ENCODE assay signal across 23 cellular contexts in the genomic region with DNA sequence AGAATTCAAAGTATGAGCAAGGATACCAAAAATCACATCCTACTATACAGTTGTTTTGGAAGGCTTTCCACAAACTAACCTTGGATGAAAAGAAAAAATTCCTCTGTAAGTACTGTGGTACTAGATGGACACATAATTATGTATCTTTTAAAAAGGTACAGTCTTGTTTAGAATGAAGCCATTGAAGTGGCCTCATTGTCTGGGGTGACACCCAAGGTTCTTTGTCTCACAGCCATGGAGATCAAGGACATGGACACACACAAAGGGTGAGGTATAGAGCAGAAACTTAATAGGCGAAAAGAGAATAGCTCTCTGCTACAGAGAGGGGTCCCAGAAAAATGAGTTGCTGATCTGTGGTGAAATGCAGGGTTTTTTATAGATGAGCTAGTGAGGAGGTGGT. TPM values are rescaled to one million over a fixed set of nuclear protein-coding genes. Genes with fewer than 3 reads are reported as not detected.
DNase-seq lines count a peak whose midpoint lies in the region; ATAC-seq, FAIRE-seq and TF ChIP-seq lines count a peak whose summit lies in the region.
"Had no signal": no experiment of that assay in that cellular context is flagged by ENCODE, and none has a peak within 500 bp of the region (broad histone marks: within the 10 kb centered on the region; RNA-seq: fewer than 3 reads in every experiment).

No MANE protein-coding gene starts in this region.

- no peaks in the 10 kb centered on the region for H3K79me2 ChIP-seq in Karpas-422 (ENCODE audit: low read length)

- TF ChIP-seq CTCF in mesothelial cell of epicardium (IDR thresholded peaks at IDR 0.05; ENCODE audit: unreplicated experiment) = no peak

- POLR2A ChIA-PET in T-cell (lab: Charles Lee) = interaction anchor here in 1 of 2 donors (0.6 kb wide), 1 partner anchor 35 kb away, joined by 14 read pairs; no protein-coding TSS in a partner anchor

- H3K27ac ChIP-seq in Karpas-422 (ENCODE audit: low read length) = no peak overlapping the region
- H3K27ac ChIP-seq: 22Rv1, C4-2B, Peyer's patch had no signal

- H3K4me2 ChIP-seq in Karpas-422 (ENCODE audit: low read depth, low read length, poor library complexity, severe bottlenecking) = no peak overlapping the region

- H3K9me2 ChIP-seq in Karpas-422 (replicated peaks; ENCODE audit: insufficient read depth, low read length) = no peaks in the 10 kb centered on the region

- TF ChIP-seq POLR2A in GM12891 (IDR thresholded peaks at IDR 0.05; ENCODE audit: low read depth, low read length) = no peak

- no peaks in the 10 kb centered on the region for H3K9me3 ChIP-seq in Karpas-422 (ENCODE audit: low read length)
- H3K9me3 ChIP-seq: Peyer's patch had no signal

- DNase-seq in activated naive CD4-positive, alpha-beta T cell treated with anti-CD3 and anti-CD28 coated beads, Interleukin-2, amount 10 ng/mL, durations not matched to agents 7 days and 5 days = no peak
- DNase-seq in T-cell (no peak), mesothelial cell of epicardium (ENCODE audit: low spot score in 2 of 2, unreplicated experiment in 2 of 2) (no peak), NOMO-1 treated with DMSO at 0.1 percent for 48 hours (lab: John Stamatoyannopoulos, UW; ENCODE audit: unreplicated experiment) (no peak), GM12891 (ENCODE audit: insufficient read length, low spot score) (no peak), Karpas-422 (no peak)
- DNase-seq: IMR-90, KG1, MM.1S, NCI-H2029 treated with DMSO at 0.1 percent for 48 hours, NCI-H2227 treated with DMSO at 0.1 percent for 48 hours, NCI-H526 treated with DMSO at 0.1 percent for 48 hours, OCI-M1, Peyer's patch, SHP77 treated with DMSO at 0.1 percent for 48 hours had no signal

- H3K27me3 Mint-ChIP-seq in activated naive CD4-positive, alpha-beta T cell treated with anti-CD3 and anti-CD28 coated beads, Interleukin-2, amount 50 U/mL, for 24 hours = no peaks in the 10 kb centered on the region
- no peaks in the 10 kb centered on the region for H3K27me3 Mint-ChIP-seq in activated naive CD4-positive, alpha-beta T cell treated with anti-CD3 and anti-CD28 coated beads, Interleukin-2, amount 10 ng/mL, durations not matched to agents 7 days and 5 days
- no peaks in the 10 kb centered on the region for H3K27me3 Mint-ChIP-seq in T-cell
- H3K27me3 Mint-ChIP-seq in mesothelial cell of epicardium (ENCODE audit: low read depth) = no peaks in the 10 kb centered on the region
- H3K27me3 Mint-ChIP-seq: B cell had no signal

- H3K27ac Mint-ChIP-seq in activated naive CD4-positive, alpha-beta T cell treated with anti-CD3 and anti-CD28 coated beads, Interleukin-2, amount 50 U/mL, for 24 hours = peak overlapping the region; percentile 52
- H3K27ac Mint-ChIP-seq in activated naive CD4-positive, alpha-beta T cell treated with anti-CD3 and anti-CD28 coated beads, Interleukin-2, amount 10 ng/mL, durations not matched to agents 7 days and 5 days = no peak overlapping the region
- H3K27ac Mint-ChIP-seq in T-cell (peak overlapping the region; percentile 25 to 35), mesothelial cell of epicardium (peak overlapping the region; percentile 77)
- H3K27ac Mint-ChIP-seq: B cell had no signal

- no peaks in the 10 kb centered on the region for H3K9me3 Mint-ChIP-seq in activated naive CD4-positive, alpha-beta T cell treated with anti-CD3 and anti-CD28 coated beads, Interleukin-2, amount 50 U/mL, for 24 hours
- no peaks in the 10 kb centered on the region for H3K9me3 Mint-ChIP-seq in activated naive CD4-positive, alpha-beta T cell treated with anti-CD3 and anti-CD28 coated beads, Interleukin-2, amount 10 ng/mL, durations not matched to agents 7 days and 5 days
- no peaks in the 10 kb centered on the region for H3K9me3 Mint-ChIP-seq in T-cell
- peaks cover 13% of the 10 kb centered on the region for H3K9me3 Mint-ChIP-seq in mesothelial cell of epicardium

- H3K27me3 ChIP-seq in Karpas-422 (ENCODE audit: low read length) = no peaks in the 10 kb centered on the region
- H3K27me3 ChIP-seq: Peyer's patch had no signal

- no peak overlapping the region for H3K4me3 Mint-ChIP-seq in activated naive CD4-positive, alpha-beta T cell treated with anti-CD3 and anti-CD28 coated beads, Interleukin-2, amount 50 U/mL, for 24 hours
- H3K4me3 Mint-ChIP-seq in activated naive CD4-positive, alpha-beta T cell treated with anti-CD3 and anti-CD28 coated beads, Interleukin-2, amount 10 ng/mL, durations not matched to agents 7 days and 5 days = no peak overlapping the region
- H3K4me3 Mint-ChIP-seq in T-cell (no peak overlapping the region), mesothelial cell of epicardium (no peak overlapping the region)
- H3K4me3 Mint-ChIP-seq: B cell had no signal

- CTCF ChIA-PET in activated naive CD4-positive, alpha-beta T cell treated with anti-CD3 and anti-CD28 coated beads, Interleukin-2, amount 10 ng/mL, durations not matched to agents 7 days and 5 days (lab: Charles Lee) = interaction anchor here (0.6 kb wide), 1 partner anchor 395 kb away, joined by 3 read pairs; no protein-coding TSS in a partner anchor
- CTCF ChIA-PET in T-cell (lab: Charles Lee) = no interaction called here

- H3K4me3 ChIP-seq in Karpas-422 (ENCODE audit: low read length) = no peak overlapping the region
- H3K4me3 ChIP-seq: Peyer's patch had no signal

- H3K36me3 Mint-ChIP-seq in activated naive CD4-positive, alpha-beta T cell treated with anti-CD3 and anti-CD28 coated beads, Interleukin-2, amount 50 U/mL, for 24 hours = peaks cover 20% of the 10 kb centered on the region
- H3K36me3 Mint-ChIP-seq in activated naive CD4-positive, alpha-beta T cell treated with anti-CD3 and anti-CD28 coated beads, Interleukin-2, amount 10 ng/mL, durations not matched to agents 7 days and 5 days = peaks cover 56% of the 10 kb centered on the region
- peaks cover 51% of the 10 kb centered on the region for H3K36me3 Mint-ChIP-seq in T-cell
- H3K36me3 Mint-ChIP-seq in mesothelial cell of epicardium = peaks cover 32% of the 10 kb centered on the region

- no peaks in the 10 kb centered on the region for H3K4me1 ChIP-seq in Karpas-422 (ENCODE audit: low read length)
- H3K4me1 ChIP-seq: Peyer's patch had no signal

- no peak overlapping the region for H3K9ac ChIP-seq in Karpas-422 (ENCODE audit: low read length)

- no peak for FAIRE-seq in GM12891 (lab: Jason Lieb, UNC)
- FAIRE-seq: D721Med, GM18507, H1 had no signal

- H3K4me1 Mint-ChIP-seq in activated naive CD4-positive, alpha-beta T cell treated with anti-CD3 and anti-CD28 coated beads, Interleukin-2, amount 50 U/mL, for 24 hours = no peaks in the 10 kb centered on the region
- H3K4me1 Mint-ChIP-seq in activated naive CD4-positive, alpha-beta T cell treated with anti-CD3 and anti-CD28 coated beads, Interleukin-2, amount 10 ng/mL, durations not matched to agents 7 days and 5 days = peaks cover 4% of the 10 kb centered on the region
- no peaks in the 10 kb centered on the region for H3K4me1 Mint-ChIP-seq in T-cell
- H3K4me1 Mint-ChIP-seq in mesothelial cell of epicardium = peaks cover 19% of the 10 kb centered on the region
- H3K4me1 Mint-ChIP-seq: B cell had no signal

- ATAC-seq in T-cell (replicated peaks in 1 of 4) (no peak), HG02852 (IDR thresholded peaks at IDR 0.05; ENCODE audit: unreplicated experiment) (no peak)

- no peaks in the 10 kb centered on the region for H4K20me1 ChIP-seq in Karpas-422 (ENCODE audit: insufficient read depth, low read depth, low read length)

- no peaks in the 10 kb centered on the region for H3K36me3 ChIP-seq in Karpas-422 (ENCODE audit: insufficient read depth, low read length)

- no peak overlapping the region for H2AFZ ChIP-seq in Karpas-422 (ENCODE audit: low read length)

TF ChIP-seq in GM12891, 5 proteins besides CTCF, POLR2A, EP300 and RAD21:
- TF ChIP-seq POLR2AphosphoS5 (IDR thresholded peaks at IDR 0.05; ENCODE audit: low read depth, low read length) (no peak), POU2F2 (IDR thresholded peaks at IDR 0.05; ENCODE audit: low read depth, low read length) (no peak), PAX5 (IDR thresholded peaks at IDR 0.05; ENCODE audit: insufficient read depth, low read length, severe bottlenecking) (no peak), SPI1 (IDR thresholded peaks at IDR 0.05; ENCODE audit: low read depth, low read length) (no peak), TAF1 (IDR thresholded peaks at IDR 0.05; ENCODE audit: low read depth, low read length) (no peak)
TF ChIP-seq in GM12891: peak in this region for 0.

RNA-seq across cellular contexts. Expression of gene HERC5, which starts 16.8 kb away (rescaled TPM):
- total RNA-seq in T-cell = 10 to 100 TPM in 4 of 5 donors, 1 to 10 TPM in 1; 8.1 to 15.5 (median 11.4) TPM
- 6.3 to 7.0 TPM (median 6.6 TPM) in 3 replicates for total RNA-seq in mesothelial cell of epicardium
- 15.8 TPM for polyA plus RNA-seq in GM12891 (2012; ENCODE audit: low read depth, missing spikeins)
- total RNA-seq in Karpas-422 (2014; rRNA removed; shearing (Covaris generic); ENCODE audit: low replicate concordance) = not detected in 2 replicates
- polyA plus RNA-seq: IMR-90 had no signal
